ENCODE assay signal across 14 cellular contexts in genomic region chr12:118980407-118981014, GRCh38. TPM values are rescaled to one million over a fixed set of nuclear protein-coding genes. Genes with fewer than 3 reads are reported as not detected.
A peak's percentile ranks its signal among the peaks of the same experiment; 100 is the strongest.
DNase-seq lines count a peak whose midpoint lies in the region; ATAC-seq, FAIRE-seq and TF ChIP-seq lines count a peak whose summit lies in the region.
"Had no signal": no experiment of that assay in that cellular context is flagged by ENCODE, and none has a peak within 500 bp of the region (broad histone marks: within the 10 kb centered on the region; RNA-seq: fewer than 3 reads in every experiment).

No MANE protein-coding gene starts in this region.

- peak overlapping the region; percentile 86 for H3K4me3 ChIP-seq in HUES6 (ENCODE audit: low read depth, low read length)
- H3K4me3 ChIP-seq in iPS-18a (ENCODE audit: low read length) = peak overlapping the region; percentile 90
- no peak overlapping the region for H3K4me3 ChIP-seq in hepatocyte
- H3K4me3 ChIP-seq: Peyer's patch had no signal

- peak; percentile 61 for DNase-seq in NCI-H82 treated with DMSO at 0.1 percent for 48 hours (lab: John Stamatoyannopoulos, UW; ENCODE audit: unreplicated experiment)
- DNase-seq in hepatocyte (ENCODE audit: low spot score) = no peak
- no peak for DNase-seq in activated naive CD4-positive, alpha-beta T cell treated with Interleukin-2 at 50 U/mL for 16 hours
- DNase-seq in GM19239 (ENCODE audit: insufficient read length, low spot score) = no peak
- DNase-seq: activated T-cell treated with anti-CD3 and anti-CD28 coated beads, Interleukin-2, amount 50 U/mL, for 1 hour; spleen had no signal

- ATAC-seq in HG03139 (IDR thresholded peaks at IDR 0.05; ENCODE audit: unreplicated experiment) = no peak

- H3K4me1 ChIP-seq in HUES6 (ENCODE audit: control insufficient read depth, insufficient read depth, low read length) (no peaks in the 10 kb centered on the region), iPS-18a (ENCODE audit: control insufficient read depth, low read depth, low read length) (peaks cover 8% of the 10 kb centered on the region), hepatocyte (ENCODE audit: insufficient read depth) (no peaks in the 10 kb centered on the region)
- H3K4me1 ChIP-seq: Peyer's patch had no signal

- no peaks in the 10 kb centered on the region for H3K9me2 ChIP-seq in hepatocyte (replicated peaks; ENCODE audit: insufficient read depth)

- WGBS in hepatocyte (ENCODE audit: low lambda C conversion rate, missing lambda C conversion rate) = 1% methylated on average over 29 of the region's 29 CpGs

- H3K9ac ChIP-seq in HUES6 (ENCODE audit: low read length) (peak overlapping the region; percentile 53), iPS-18a (ENCODE audit: low read length) (peak overlapping the region; percentile 45)

- H3K36me3 ChIP-seq in HUES6 (ENCODE audit: control insufficient read depth, insufficient read depth, low read length) (no peaks in the 10 kb centered on the region), iPS-18a (ENCODE audit: control insufficient read depth, low read depth, low read length) (no peaks in the 10 kb centered on the region), hepatocyte (replicated peaks; ENCODE audit: insufficient read depth, low read depth) (no peaks in the 10 kb centered on the region)
- H3K36me3 ChIP-seq: heart right ventricle, Peyer's patch, spleen had no signal

- H2AFZ ChIP-seq in hepatocyte = no peak overlapping the region

- no peaks in the 10 kb centered on the region for H3K79me2 ChIP-seq in hepatocyte

- H3K27me3 ChIP-seq in HUES6 (ENCODE audit: control insufficient read depth, insufficient read depth, low read length) (peaks cover 70% of the 10 kb centered on the region), iPS-18a (ENCODE audit: control insufficient read depth, insufficient read depth, low read length) (peaks cover 19% of the 10 kb centered on the region), hepatocyte (peaks cover 67% of the 10 kb centered on the region)

- no peaks in the 10 kb centered on the region for H4K20me1 ChIP-seq in hepatocyte (ENCODE audit: insufficient read depth, poor library complexity, severe bottlenecking)

- H3K9me3 ChIP-seq in HUES6 (ENCODE audit: control insufficient read depth, insufficient read depth, low read depth, low read length) (no peaks in the 10 kb centered on the region), iPS-18a (ENCODE audit: control insufficient read depth, low read depth, low read length) (no peaks in the 10 kb centered on the region), hepatocyte (ENCODE audit: low read depth) (no peaks in the 10 kb centered on the region)
- H3K9me3 ChIP-seq: Peyer's patch, spleen had no signal

- H3K4me2 ChIP-seq in hepatocyte = no peak overlapping the region

- no peak for FAIRE-seq in GM19239 (lab: Jason Lieb, UNC)

- peak overlapping the region; percentile 85 for H3K27ac ChIP-seq in 22Rv1
- no peak overlapping the region for H3K27ac ChIP-seq in HUES6 (ENCODE audit: low read depth, low read length)
- no peak overlapping the region for H3K27ac ChIP-seq in iPS-18a (ENCODE audit: low read length)
- H3K27ac ChIP-seq in hepatocyte = no peak overlapping the region
- H3K27ac ChIP-seq: heart right ventricle, HL-60, Peyer's patch, spleen had no signal

- TF ChIP-seq CTCF in 22Rv1 (IDR thresholded peaks at IDR 0.05) (no peak), hepatocyte (IDR thresholded peaks at IDR 0.05; ENCODE audit: poor library complexity) (no peak)

RNA-seq across cellular contexts. Expression of gene SRRM4, which starts 0.8 kb away (rescaled TPM):
- 0.03 and 0.08 TPM in 2 replicates for total RNA-seq in hepatocyte
- polyA plus RNA-seq in hepatocyte = 0.01 and 0.05 TPM in 2 replicates
- total RNA-seq: Peyer's patch, spleen, ureter had no signal
